27 cellular contexts compared by ENCODE assay signal in the genomic region with DNA sequence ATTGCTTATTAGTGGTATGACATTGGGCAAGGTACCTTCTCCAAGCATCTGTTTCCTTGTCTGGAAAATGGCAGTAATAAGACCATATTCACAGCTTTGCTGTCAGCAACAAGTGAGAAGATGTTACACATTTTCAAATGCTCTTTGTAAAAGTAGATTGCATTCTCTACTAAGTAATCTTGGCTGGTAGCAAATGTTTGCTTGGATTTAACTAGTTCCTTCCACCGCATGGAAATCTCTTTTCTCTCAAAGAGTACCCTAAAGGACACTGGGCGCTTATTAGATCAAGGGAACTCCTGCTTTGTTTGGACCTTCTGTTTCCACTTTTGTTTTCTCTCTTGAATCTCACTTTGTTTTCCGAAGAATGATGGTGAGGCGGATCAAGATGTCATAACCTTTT.
"Had no signal": no experiment of that assay in that cellular context is flagged by ENCODE, and none has a peak within 500 bp of the region (broad histone marks: within the 10 kb centered on the region; RNA-seq: fewer than 3 reads in every experiment).

No MANE protein-coding gene starts in this region.

- H3K9ac ChIP-seq: neural progenitor cell, parathyroid adenoma had no signal

- H3K4me3 ChIP-seq: neural progenitor cell, ovary, psoas muscle, right lobe of liver, sigmoid colon, stomach, thoracic aorta, thyroid gland, transverse colon, vagina had no signal

- H3K4me3 Mint-ChIP-seq: naive thymus-derived CD8-positive, alpha-beta T cell; natural killer cell treated with Interleukin-12 subunit alpha and Interleukin-12 subunit beta and Interleukin-15 and Interleukin-18, amount 100 ng/mL, for 72 hours; neural progenitor cell; stimulated activated effector memory CD8-positive, alpha-beta T cell treated with anti-CD3 and anti-CD28 coated beads, Interleukin-12 subunit alpha, Interleukin-12 subunit beta, amount 100 ng/mL, for 72 hours; stimulated activated naive B cell treated with anti-CD40 and anti-IgM and Interleukin-4, amounts not matched to agents 10 μg/mL and 1 μg/mL and 100 μg/mL, for 72 hours; stimulated activated naive CD8-positive, alpha-beta T cell treated with anti-CD3 and anti-CD28 coated beads, Interleukin-15, Interleukin-2, amounts not matched to agents 100 ng/mL and 50 ng/mL, for 24 hours; type B pancreatic cell had no signal

- H3K36me3 ChIP-seq: neural progenitor cell, ovary, right lobe of liver, sigmoid colon, stomach, thoracic aorta, thyroid gland, transverse colon, vagina had no signal

- H3K27me3 ChIP-seq: neural progenitor cell, ovary, right lobe of liver, sigmoid colon, stomach, thyroid gland, transverse colon, vagina had no signal

- H3K4me2 ChIP-seq: neural progenitor cell had no signal

- H3K9me3 Mint-ChIP-seq: natural killer cell treated with Interleukin-12 subunit alpha and Interleukin-12 subunit beta and Interleukin-15 and Interleukin-18, amount 100 ng/mL, for 72 hours; neural progenitor cell; stimulated activated naive B cell treated with anti-CD40 and anti-IgM and Interleukin-4, amounts not matched to agents 10 μg/mL and 1 μg/mL and 100 μg/mL, for 72 hours; stimulated activated naive CD8-positive, alpha-beta T cell treated with anti-CD3 and anti-CD28 coated beads, Interleukin-15, Interleukin-2, amounts not matched to agents 100 ng/mL and 50 ng/mL, for 24 hours had no signal

- H3K27me3 Mint-ChIP-seq: naive thymus-derived CD8-positive, alpha-beta T cell had no signal

- H3K27ac ChIP-seq: neural progenitor cell, ovary, parathyroid adenoma, right lobe of liver, thyroid gland, transverse colon, vagina had no signal

- H3K4me1 Mint-ChIP-seq: stimulated activated naive B cell treated with anti-CD40 and anti-IgM and Interleukin-4, amounts not matched to agents 10 μg/mL and 1 μg/mL and 100 μg/mL, for 72 hours had no signal

- H3K27ac Mint-ChIP-seq: naive thymus-derived CD8-positive, alpha-beta T cell; natural killer cell treated with Interleukin-12 subunit alpha and Interleukin-12 subunit beta and Interleukin-15 and Interleukin-18, amount 100 ng/mL, for 72 hours; neural progenitor cell; progenitor cell of endocrine pancreas; stimulated activated effector memory CD8-positive, alpha-beta T cell treated with anti-CD3 and anti-CD28 coated beads, Interleukin-12 subunit alpha, Interleukin-12 subunit beta, amount 100 ng/mL, for 72 hours; stimulated activated naive B cell treated with anti-CD40 and anti-IgM and Interleukin-4, amounts not matched to agents 10 μg/mL and 1 μg/mL and 100 μg/mL, for 72 hours; stimulated activated naive CD8-positive, alpha-beta T cell treated with anti-CD3 and anti-CD28 coated beads, Interleukin-15, Interleukin-2, amounts not matched to agents 100 ng/mL and 50 ng/mL, for 24 hours; type B pancreatic cell had no signal

- H3K79me2 ChIP-seq: parathyroid adenoma had no signal

- H3K9me3 ChIP-seq: ovary, psoas muscle, right lobe of liver, sigmoid colon, thoracic aorta, thyroid gland, transverse colon, vagina had no signal

- DNase-seq: naive thymus-derived CD8-positive, alpha-beta T cell; occipital lobe; ovary; posterior cingulate gyrus; psoas muscle; right cardiac atrium; right lobe of liver; sigmoid colon; small intestine; stimulated activated CD4-positive, alpha-beta T cell treated with anti-CD3 and anti-CD28 coated beads, Interleukin-15, amount 100 ng/mL, for 24 hours; stimulated activated CD4-positive, alpha-beta T cell treated with anti-CD3 and anti-CD28 coated beads, Interleukin-2, amount 100 ng/mL, for 24 hours; stimulated activated CD4-positive, alpha-beta T cell treated with anti-CD3 and anti-CD28 coated beads, Interleukin-2, amount 100 ng/mL, for 48 hours; stimulated activated CD4-positive, alpha-beta T cell treated with anti-CD3 and anti-CD28 coated beads, Interleukin-4, amount 100 ng/mL, for 24 hours; stimulated activated naive B cell treated with anti-CD40 and anti-IgM and Interleukin-4, amounts not matched to agents 10 μg/mL and 1 μg/mL and 100 μg/mL, for 72 hours; stimulated activated naive CD4-positive, alpha-beta T cell treated with Interleukin-2 at 50 U/mL for 16 hours; stomach; thyroid gland; transverse colon had no signal

- H3K4me1 ChIP-seq: neural progenitor cell, right lobe of liver, transverse colon had no signal

- H3K36me3 Mint-ChIP-seq: neural progenitor cell; stimulated activated effector memory CD8-positive, alpha-beta T cell treated with anti-CD3 and anti-CD28 coated beads, Interleukin-12 subunit alpha, Interleukin-12 subunit beta, amount 100 ng/mL, for 72 hours had no signal
